In the genomic region with DNA sequence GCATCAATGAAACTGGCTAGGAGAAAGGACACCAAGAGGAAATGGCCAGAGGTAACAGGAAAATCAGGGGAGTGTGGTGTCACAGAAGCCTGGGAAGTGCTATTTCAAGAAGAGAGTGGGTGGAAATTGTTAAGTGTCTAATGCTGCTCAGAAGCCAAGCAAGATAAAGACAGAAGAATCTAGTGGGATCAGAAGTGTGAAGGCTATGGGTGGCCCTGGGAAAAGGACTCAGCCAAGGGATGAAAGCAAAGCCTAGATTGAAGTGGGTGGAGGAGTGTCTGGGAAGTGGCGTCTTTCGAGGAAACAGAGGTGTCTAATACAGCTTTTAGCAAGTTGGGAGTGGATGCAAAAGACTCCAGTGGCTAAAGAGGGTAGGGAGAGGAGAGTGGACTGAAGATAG, we compare ENCODE assay signal across 16 cellular contexts. TPM values are rescaled to one million over a fixed set of nuclear protein-coding genes. Genes with fewer than 3 reads are reported as not detected.
"Had no signal": no experiment of that assay in that cellular context is flagged by ENCODE, and none has a peak within 500 bp of the region (broad histone marks: within the 10 kb centered on the region; RNA-seq: fewer than 3 reads in every experiment).

No MANE protein-coding gene starts in this region.

- H3K4me3 Mint-ChIP-seq: activated CD4-positive, alpha-beta memory T cell treated with anti-CD3 and anti-CD28 coated beads, Interleukin-2, amount 10 ng/mL, durations not matched to agents 7 days and 5 days; activated T-cell treated with anti-CD3 and anti-CD28 coated beads, Interleukin-2, amount 50 U/mL, for 72 hours; naive thymus-derived CD8-positive, alpha-beta T cell; stimulated activated memory B cell treated with anti-CD40 and anti-IgM and Interleukin-4, amounts not matched to agents 10 μg/mL and 1 μg/mL and 100 μg/mL, for 72 hours had no signal

- DNase-seq: activated CD4-positive, alpha-beta memory T cell treated with anti-CD3 and anti-CD28 coated beads, Interleukin-2, amount 10 ng/mL, durations not matched to agents 7 days and 5 days; activated CD4-positive, CD25-positive, alpha-beta regulatory T cell treated with anti-CD3 and anti-CD28 coated beads, Interleukin-2, amount 50 U/mL, for 72 hours; activated T-cell treated with anti-CD3 and anti-CD28 coated beads, Interleukin-2, amount 50 U/mL, for 72 hours; cerebellar nuclear complex; dermis blood vessel endothelial cell; erythroblast; hypothalamus; kidney glomerular epithelial cell; mucosa of descending colon; naive thymus-derived CD8-positive, alpha-beta T cell; tibial artery had no signal

- H3K27me3 Mint-ChIP-seq: activated CD4-positive, alpha-beta memory T cell treated with anti-CD3 and anti-CD28 coated beads, Interleukin-2, amount 10 ng/mL, durations not matched to agents 7 days and 5 days; naive thymus-derived CD8-positive, alpha-beta T cell; stimulated activated memory B cell treated with anti-CD40 and anti-IgM and Interleukin-4, amounts not matched to agents 10 μg/mL and 1 μg/mL and 100 μg/mL, for 72 hours had no signal

- H3K27ac ChIP-seq: neutrophil, tibial artery had no signal

- H3K4me3 ChIP-seq: mucosa of descending colon, smooth muscle cell, tibial artery had no signal

- H3K9me3 ChIP-seq: mucosa of descending colon, neutrophil, tibial artery had no signal

- H3K27me3 ChIP-seq: neutrophil, tibial artery had no signal

- H3K9me3 Mint-ChIP-seq: activated CD4-positive, alpha-beta memory T cell treated with anti-CD3 and anti-CD28 coated beads, Interleukin-2, amount 10 ng/mL, durations not matched to agents 7 days and 5 days; activated T-cell treated with anti-CD3 and anti-CD28 coated beads, Interleukin-2, amount 50 U/mL, for 72 hours; naive thymus-derived CD8-positive, alpha-beta T cell; stimulated activated memory B cell treated with anti-CD40 and anti-IgM and Interleukin-4, amounts not matched to agents 10 μg/mL and 1 μg/mL and 100 μg/mL, for 72 hours had no signal

- H3K4me1 Mint-ChIP-seq: stimulated activated memory B cell treated with anti-CD40 and anti-IgM and Interleukin-4, amounts not matched to agents 10 μg/mL and 1 μg/mL and 100 μg/mL, for 72 hours had no signal

- H3K27ac Mint-ChIP-seq: activated CD4-positive, alpha-beta memory T cell treated with anti-CD3 and anti-CD28 coated beads, Interleukin-2, amount 10 ng/mL, durations not matched to agents 7 days and 5 days; activated T-cell treated with anti-CD3 and anti-CD28 coated beads, Interleukin-2, amount 50 U/mL, for 72 hours; stimulated activated memory B cell treated with anti-CD40 and anti-IgM and Interleukin-4, amounts not matched to agents 10 μg/mL and 1 μg/mL and 100 μg/mL, for 72 hours had no signal

- H3K4me2 ChIP-seq: smooth muscle cell had no signal

- ATAC-seq: activated T-cell treated with anti-CD3 and anti-CD28 coated beads, Interleukin-2, amount 50 U/mL, for 72 hours; mucosa of descending colon; naive thymus-derived CD8-positive, alpha-beta T cell; stimulated activated memory B cell treated with anti-CD40 and anti-IgM and Interleukin-4, amounts not matched to agents 10 μg/mL and 1 μg/mL and 100 μg/mL, for 72 hours had no signal

RNA-seq across cellular contexts. Expression of a gene that starts 13.4 kb away (rescaled TPM):
- total RNA-seq: activated CD4-positive, alpha-beta memory T cell treated with anti-CD3 and anti-CD28 coated beads, Interleukin-2, amount 10 ng/mL, durations not matched to agents 7 days and 5 days; activated T-cell treated with anti-CD3 and anti-CD28 coated beads, Interleukin-2, amount 50 U/mL, for 72 hours; dermis blood vessel endothelial cell; glomerular endothelial cell; mucosa of descending colon; naive thymus-derived CD8-positive, alpha-beta T cell; smooth muscle cell; T-helper 2 cell treated with Interferon-gamma antibody and Interleukin-4, amounts not matched to agents 100 ng/mL and 5 ng/mL, for 36 hours had no signal
